20 cellular contexts compared by ENCODE assay signal in the genomic region with DNA sequence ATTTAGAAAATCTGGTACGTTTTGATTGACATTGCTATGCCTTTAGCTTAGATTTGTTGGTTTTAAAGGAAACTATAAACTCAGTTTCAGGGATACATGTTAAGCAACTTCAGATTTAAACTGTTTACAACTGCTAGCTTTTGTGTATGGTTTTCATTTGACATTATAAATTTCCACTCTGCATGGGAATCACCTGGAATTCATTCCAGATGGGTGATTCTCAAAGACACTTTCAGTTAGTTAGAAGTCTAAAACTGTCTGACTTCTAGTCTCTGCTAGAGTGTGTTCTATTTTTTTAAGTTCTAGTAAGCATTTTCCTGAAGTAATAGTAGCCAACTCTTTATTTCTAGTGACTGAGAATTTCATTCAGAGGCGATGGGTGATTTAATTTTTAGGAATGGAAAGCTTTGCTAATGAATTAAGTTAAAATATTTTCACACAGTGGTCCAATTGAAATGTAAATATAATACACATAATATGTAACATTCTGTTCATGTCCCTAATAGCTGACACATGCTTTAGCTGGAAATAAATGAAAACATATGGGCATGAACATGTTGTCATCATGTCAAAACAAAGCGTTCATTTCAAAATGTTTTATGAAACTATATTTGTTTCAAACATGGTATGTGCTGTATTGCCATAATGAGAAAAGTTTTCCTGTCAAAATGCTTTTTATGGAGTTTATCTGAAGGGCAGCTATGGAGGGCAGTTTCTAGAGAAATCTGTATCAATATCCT. TPM values are rescaled to one million over a fixed set of nuclear protein-coding genes. Genes with fewer than 3 reads are reported as not detected.
A peak's percentile ranks its signal among the peaks of the same experiment; 100 is the strongest.
DNase-seq lines count a peak whose midpoint lies in the region; ATAC-seq and TF ChIP-seq lines count a peak whose summit lies in the region.
"Had no signal": no experiment of that assay in that cellular context is flagged by ENCODE, and none has a peak within 500 bp of the region (broad histone marks: within the 10 kb centered on the region; RNA-seq: fewer than 3 reads in every experiment).

No MANE protein-coding gene starts in this region.

- H3K4me2 ChIP-seq in SK-N-SH: no peak overlapping the region

- TF ChIP-seq CTCF in SK-N-SH (IDR thresholded peaks at IDR 0.05) (no peak), fibroblast of mammary gland (conservative IDR thresholded peaks at IDR 0.05; ENCODE audit: control insufficient read depth, insufficient read depth, low read depth, low read length) (no peak), endodermal cell (conservative IDR thresholded peaks at IDR 0.05) (no peak)

- H3K27ac Mint-ChIP-seq in endodermal cell: no peak overlapping the region
- H3K27ac Mint-ChIP-seq: CD4-positive, alpha-beta T cell; HFFc6 had no signal

- DNase-seq in SK-N-SH (no peak), SK-N-MC (ENCODE audit: low read depth, low spot score) (no peak), fibroblast of mammary gland (ENCODE audit: low read depth) (peak; percentile 48), NOMO-1 treated with DMSO at 0.1 percent for 48 hours (lab: John Stamatoyannopoulos, UW; ENCODE audit: unreplicated experiment) (no peak), NCI-H774 (lab: John Stamatoyannopoulos, UW) (no peak), endodermal cell (no peak)
- DNase-seq: C1 segment of cervical spinal cord; Calu3; CD4-positive, alpha-beta T cell; DMS 273 treated with DMSO at 0.1 percent for 48 hours; HCEC 1CT; HFFc6 had no signal

- ATAC-seq in SK-N-SH treated with all-trans-retinoic acid at 6 μM for 48 hours (peak; percentile 40; the same call in 1 of the 3 replicates), GM19328 (IDR thresholded peaks at IDR 0.05; ENCODE audit: unreplicated experiment) (no peak)
- ATAC-seq: HepG2 had no signal

- no peaks in the 10 kb centered on the region for H3F3A ChIP-seq in SK-N-SH (replicated peaks; ENCODE audit: insufficient read depth)

- H3K4me3 Mint-ChIP-seq in endodermal cell: no peak overlapping the region
- H3K4me3 Mint-ChIP-seq: CD4-positive, alpha-beta T cell; HFFc6 had no signal

- H3K9me3 ChIP-seq in SK-N-SH: 0 out of 2 replicates have a peak, but pooled peaks cover 17% of the 10 kb centered on the region
- no peaks in the 10 kb centered on the region for H3K9me3 ChIP-seq in SK-N-MC (ENCODE audit: low read depth, low read length)
- H3K9me3 ChIP-seq in endodermal cell (ENCODE audit: control insufficient read depth, low read length): peaks cover 39% of the 10 kb centered on the region

- H3K36me3 ChIP-seq in SK-N-SH (replicated peaks in 1 of 2; ENCODE audit: control insufficient read depth in 1 of 2, insufficient read depth in 2 of 2, low read length in 1 of 2) (no peaks in the 10 kb centered on the region), SK-N-MC (ENCODE audit: insufficient read depth, low read length) (no peaks in the 10 kb centered on the region), endodermal cell (ENCODE audit: control insufficient read depth, insufficient read depth, low read length) (no peaks in the 10 kb centered on the region)

- H3K9ac ChIP-seq in SK-N-SH (no peak overlapping the region), SK-N-MC (ENCODE audit: insufficient read length) (no peak overlapping the region), endodermal cell (ENCODE audit: extremely low read depth, low read length, poor library complexity, severe bottlenecking) (no peak overlapping the region)

- H4K20me1 ChIP-seq in SK-N-SH (ENCODE audit: insufficient read depth): no peaks in the 10 kb centered on the region

- POLR2A ChIA-PET in SK-N-SH (lab: Yijun Ruan, JAX): no interaction called here

- H3K4me1 ChIP-seq in SK-N-SH (ENCODE audit: control insufficient read depth in 1 of 2, insufficient read depth in 2 of 2, low read depth in 1 of 2, low read length in 1 of 2): no peaks in the 10 kb centered on the region; a peak in 1 of 4 replicates
- no peaks in the 10 kb centered on the region for H3K4me1 ChIP-seq in endodermal cell (ENCODE audit: control insufficient read depth, insufficient read depth, low read length)

- H3K27me3 Mint-ChIP-seq in endodermal cell (ENCODE audit: insufficient read depth): no peaks in the 10 kb centered on the region
- H3K27me3 Mint-ChIP-seq: CD4-positive, alpha-beta T cell had no signal

- H3K4me1 Mint-ChIP-seq in endodermal cell: peaks cover 2% of the 10 kb centered on the region

- peaks cover 20% of the 10 kb centered on the region for H3K36me3 Mint-ChIP-seq in endodermal cell (ENCODE audit: low read depth)

- H3K27ac ChIP-seq in SK-N-SH (ENCODE audit: low read depth in 2 of 2, low read length in 1 of 2): peak overlapping the region in 1 of 2 experiments; percentile 8; a peak in 1 of 4 replicates
- peak overlapping the region; percentile 44; the same call in 1 of the 2 replicates for H3K27ac ChIP-seq in SK-N-MC
- no peak overlapping the region for H3K27ac ChIP-seq in endodermal cell (ENCODE audit: low read depth, low read length)
- H3K27ac ChIP-seq: 22Rv1 had no signal

- H3K27me3 ChIP-seq in SK-N-SH (ENCODE audit: insufficient read depth) (no peaks in the 10 kb centered on the region), endodermal cell (ENCODE audit: control insufficient read depth, insufficient read depth, low read length, poor library complexity, severe bottlenecking) (no peaks in the 10 kb centered on the region)

- no peak for TF ChIP-seq RAD21 in SK-N-SH (IDR thresholded peaks at IDR 0.05; ENCODE audit: low read length)

- no peaks in the 10 kb centered on the region for H3K9me2 ChIP-seq in SK-N-SH

- no peak overlapping the region for H2AFZ ChIP-seq in SK-N-SH (ENCODE audit: low read depth)

- WGBS in SK-N-SH (ENCODE audit: low lambda C conversion rate): 5% methylated on average over 3 of the region's 3 CpGs
- 83 to 100% methylated on average over 2 to 3 of the region's 3 CpGs for WGBS in endodermal cell (ENCODE audit: insufficient coverage in 1 of 2, insufficient read length in 1 of 2), 2 experiments

- H3K4me3 ChIP-seq in SK-N-SH (ENCODE audit: low read depth in 2 of 2, low read length in 1 of 2) (no peak overlapping the region), SK-N-MC (0 out of 2 replicates have a peak overlapping the region, but pooled peaks have one; percentile 4), fibroblast of mammary gland (ENCODE audit: control insufficient read depth, low read depth, low read length) (no peak overlapping the region), endodermal cell (ENCODE audit: low read length) (no peak overlapping the region)

- CTCF ChIA-PET in SK-N-SH (lab: Yijun Ruan, JAX): interaction anchor here (0.5 kb wide), 1 partner anchor 266 kb away, joined by 4 read pairs; no protein-coding TSS in a partner anchor

- no peaks in the 10 kb centered on the region for H3K79me2 ChIP-seq in SK-N-SH (ENCODE audit: insufficient read depth)

- TF ChIP-seq EP300 in SK-N-SH (IDR thresholded peaks at IDR 0.05; ENCODE audit: borderline replicate concordance in 1 of 2, low read depth in 1 of 2, low read length in 1 of 2): no peak

- peaks cover 47% of the 10 kb centered on the region for H3K9me3 Mint-ChIP-seq in endodermal cell

TF ChIP-seq in SK-N-SH treated with all-trans-retinoic acid at 6 μM for 48 hours, 23 proteins besides CTCF, POLR2A, EP300 and RAD21 (continues in another document):
- TF ChIP-seq GLIS3 (CRISPR knock-in tag; IDR thresholded peaks at IDR 0.05): no peak
- no peak for TF ChIP-seq ZC3H10 (CRISPR knock-in tag; IDR thresholded peaks at IDR 0.05)
- no peak for TF ChIP-seq ZNF8 (CRISPR knock-in tag; IDR thresholded peaks at IDR 0.05)
- no peak for TF ChIP-seq TOX (CRISPR knock-in tag; IDR thresholded peaks at IDR 0.05; ENCODE audit: borderline replicate concordance)
- no peak for TF ChIP-seq ARNTL (CRISPR knock-in tag; IDR thresholded peaks at IDR 0.05; ENCODE audit: borderline replicate concordance, low read depth)
- TF ChIP-seq SNAI2 (CRISPR knock-in tag; IDR thresholded peaks at IDR 0.05): no peak
- no peak for TF ChIP-seq ZFP3 (CRISPR knock-in tag; IDR thresholded peaks at IDR 0.05)
- TF ChIP-seq, protein P1, sequence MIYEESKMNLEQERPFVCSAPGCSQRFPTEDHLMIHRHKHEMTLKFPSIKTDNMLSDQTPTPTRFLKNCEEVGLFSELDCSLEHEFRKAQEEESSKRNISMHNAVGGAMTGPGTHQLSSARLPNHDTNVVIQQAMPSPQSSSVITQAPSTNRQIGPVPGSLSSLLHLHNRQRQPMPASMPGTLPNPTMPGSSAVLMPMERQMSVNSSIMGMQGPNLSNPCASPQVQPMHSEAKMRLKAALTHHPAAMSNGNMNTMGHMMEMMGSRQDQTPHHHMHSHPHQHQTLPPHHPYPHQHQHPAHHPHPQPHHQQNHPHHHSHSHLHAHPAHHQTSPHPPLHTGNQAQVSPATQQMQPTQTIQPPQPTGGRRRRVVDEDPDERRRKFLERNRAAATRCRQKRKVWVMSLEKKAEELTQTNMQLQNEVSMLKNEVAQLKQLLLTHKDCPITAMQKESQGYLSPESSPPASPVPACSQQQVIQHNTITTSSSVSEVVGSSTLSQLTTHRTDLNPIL (CRISPR knock-in tag; IDR thresholded peaks at IDR 0.05; ENCODE audit: low read depth): no peak
- no peak for TF ChIP-seq ZNF565 (CRISPR knock-in tag; conservative IDR thresholded peaks at IDR 0.05; ENCODE audit: low read depth)

TF ChIP-seq in SK-N-SH, 30 proteins besides CTCF, POLR2A, EP300 and RAD21:
- TF ChIP-seq EZH2phosphoT487 (IDR thresholded peaks at IDR 0.05; ENCODE audit: borderline replicate concordance, low read depth): no peak

RNA-seq across cellular contexts. Expression of a gene that starts 58.3 kb away (rescaled TPM):
- not detected in 2 replicates for polyA plus RNA-seq in SK-N-SH (2012; rRNA removed)
- polyA plus RNA-seq in SK-N-SH (2012; cell fraction: cytosol; rRNA removed): not detected in 2 replicates
- polyA plus RNA-seq in SK-N-SH (2012; cell fraction: nucleus; rRNA removed): not detected in 2 replicates
- total RNA-seq in endodermal cell: not detected
- polyA plus RNA-seq in endodermal cell (2013, experiment 1 of 2): not detected
- polyA plus RNA-seq in endodermal cell (2013, experiment 2 of 2): not detected
- total RNA-seq: A673; Calu3; CD4-positive, alpha-beta T cell; Daoy; G401; H1; HepG2; HFFc6 had no signal
- polyA plus RNA-seq: H1, HepG2 had no signal
